ENCODE assay signal across 8 cellular contexts in genomic region chr7:6256709-6257535, GRCh38. TPM values are rescaled to one million over a fixed set of nuclear protein-coding genes. Genes with fewer than 3 reads are reported as not detected.
DNase-seq lines count a peak whose midpoint lies in the region; ATAC-seq, FAIRE-seq and TF ChIP-seq lines count a peak whose summit lies in the region.

No MANE protein-coding gene starts in this region.

- no peaks in the 10 kb centered on the region for H3K9me3 Mint-ChIP-seq in CD4-positive, CD25-positive, alpha-beta regulatory T cell

- no peaks in the 10 kb centered on the region for H3K27me3 Mint-ChIP-seq in CD4-positive, CD25-positive, alpha-beta regulatory T cell

- in situ Hi-C loops in G401 (cut with HindIII; ENCODE audit: low sequenced_read_pairs), result no loop called here

- no peak for ATAC-seq in CD4-positive, CD25-positive, alpha-beta regulatory T cell (ENCODE audit: low read depth in 2 of 2)
- ATAC-seq in HG03378 (IDR thresholded peaks at IDR 0.05; ENCODE audit: unreplicated experiment) (peak; percentile 73), left lobe of liver (peak; percentile 98)

- TF ChIP-seq CTCF in vagina (IDR thresholded peaks at IDR 0.05), result no peak

- H3K4me1 Mint-ChIP-seq in CD4-positive, CD25-positive, alpha-beta regulatory T cell, result peaks cover 28 to 56% (median 45%) of the 10 kb centered on the region in 4 donors

- no peaks in the 10 kb centered on the region for H3K36me3 Mint-ChIP-seq in CD4-positive, CD25-positive, alpha-beta regulatory T cell

- H3K4me1 ChIP-seq in CD4-positive, CD25-positive, alpha-beta regulatory T cell (ENCODE audit: control insufficient read depth, insufficient read depth, low read length, poor library complexity, severe bottlenecking), result peaks cover 29% of the 10 kb centered on the region
- H3K4me1 ChIP-seq in vagina, result peaks cover 86% of the 10 kb centered on the region

- intact Hi-C loops in vagina (cut with DNase I), result no loop called here

- no peaks in the 10 kb centered on the region for H3K27me3 ChIP-seq in CD4-positive, CD25-positive, alpha-beta regulatory T cell (ENCODE audit: control insufficient read depth, insufficient read depth, low read length)
- H3K27me3 ChIP-seq in vagina, result no peaks in the 10 kb centered on the region

- peak overlapping the region; percentile 37 for H3K4me3 ChIP-seq in CD4-positive, CD25-positive, alpha-beta regulatory T cell (ENCODE audit: low read depth, low read length)
- H3K4me3 ChIP-seq in vagina, result no peak overlapping the region

- H3K4me3 Mint-ChIP-seq in CD4-positive, CD25-positive, alpha-beta regulatory T cell, result peak overlapping the region in 2 of 4 donors; percentile 33 to 54

- peak in 1 of 3 donors; percentile 20 for DNase-seq in CD4-positive, CD25-positive, alpha-beta regulatory T cell
- DNase-seq in GM19239 (ENCODE audit: insufficient read length, low spot score), result no peak
- DNase-seq in activated T-cell treated with anti-CD3 and anti-CD28 coated beads for 4 hours, result peak; percentile 13
- DNase-seq in left lobe of liver (ENCODE audit: low spot score), result peak; percentile 54
- DNase-seq in vagina (ENCODE audit: extremely low spot score in 2 of 2), result no peak
- no peak for DNase-seq in G401 (ENCODE audit: low spot score)
- no peak for DNase-seq in iPS-NIHi7 (ENCODE audit: extremely low spot score)

- no peak overlapping the region for H3K27ac ChIP-seq in CD4-positive, CD25-positive, alpha-beta regulatory T cell (ENCODE audit: insufficient read depth, low read length, poor library complexity, severe bottlenecking)
- H3K27ac ChIP-seq in vagina, result peak overlapping the region; percentile 62

- no peaks in the 10 kb centered on the region for H3K9me3 ChIP-seq in CD4-positive, CD25-positive, alpha-beta regulatory T cell (ENCODE audit: control insufficient read depth in 2 of 2, low read length in 2 of 2)
- no peaks in the 10 kb centered on the region for H3K9me3 ChIP-seq in vagina

- no peak for TF ChIP-seq POLR2A in vagina (IDR thresholded peaks at IDR 0.05)

- H3K36me3 ChIP-seq in CD4-positive, CD25-positive, alpha-beta regulatory T cell (ENCODE audit: control insufficient read depth, insufficient read depth, low read length), result no peaks in the 10 kb centered on the region
- H3K36me3 ChIP-seq in vagina, result no peaks in the 10 kb centered on the region

- FAIRE-seq in GM19239 (lab: Jason Lieb, UNC), result peak; percentile 90

- H3K27ac Mint-ChIP-seq in CD4-positive, CD25-positive, alpha-beta regulatory T cell, result peak overlapping the region; percentile 2 to 71 (median 66)

RNA-seq across cellular contexts. Expression of gene CYTH3, which starts 15.5 kb away (rescaled TPM):
- 14.3 TPM for total RNA-seq in CD4-positive, CD25-positive, alpha-beta regulatory T cell
- polyA plus RNA-seq in CD4-positive, CD25-positive, alpha-beta regulatory T cell, result 1 to 10 TPM; 1.4 to 4.0 (median 3.3) TPM
- 3.8 TPM for total RNA-seq in left lobe of liver
- 29.5 TPM for total RNA-seq in vagina
- 12.6 and 15.1 TPM in 2 replicates for total RNA-seq in G401 (2014; rRNA removed; shearing (Covaris generic))

Comparison
In these comparisons a context has a peak if more than half of its experiments do, and no peak if none do; other contexts are left out.
1. ATAC-seq: peak in HG03378 (single experiment) and left lobe of liver (single experiment); none in CD4-positive, CD25-positive, alpha-beta regulatory T cell (0 of 2).
2. DNase-seq: peak in activated T-cell treated with anti-CD3 and anti-CD28 coated beads for 4 hours (single experiment) and left lobe of liver (single experiment); none in GM19239 (single experiment), vagina (0 of 2), G401 (single experiment) and iPS-NIHi7 (single experiment).